ENCODE assay signal across 22 cellular contexts in the genomic region with DNA sequence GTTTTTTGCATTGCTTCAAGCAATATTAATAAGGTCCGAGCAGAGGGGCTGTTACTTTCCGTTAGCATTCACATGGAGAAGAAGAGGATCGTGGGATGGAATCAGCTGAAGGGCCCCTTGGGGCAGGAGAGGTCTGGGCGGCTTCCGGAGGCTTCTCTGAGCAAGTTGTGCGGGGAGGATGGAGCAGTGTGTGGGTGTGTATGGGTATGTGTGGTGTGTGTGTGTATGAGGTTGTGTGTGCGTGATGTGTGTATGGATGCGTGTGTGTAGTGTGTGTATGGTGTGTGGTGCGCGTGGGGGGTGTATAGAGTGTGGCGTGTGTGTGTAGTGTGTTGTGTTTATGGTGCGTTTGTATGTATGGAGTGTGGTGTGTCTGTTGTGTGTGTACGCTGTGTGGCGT. TPM values are rescaled to one million over a fixed set of nuclear protein-coding genes. Genes with fewer than 3 reads are reported as not detected.
DNase-seq lines count a peak whose midpoint lies in the region; ATAC-seq, FAIRE-seq and TF ChIP-seq lines count a peak whose summit lies in the region.
"Had no signal": no experiment of that assay in that cellular context is flagged by ENCODE, and none has a peak within 500 bp of the region (broad histone marks: within the 10 kb centered on the region; RNA-seq: fewer than 3 reads in every experiment).

No MANE protein-coding gene starts in this region.

- H3K36me3 ChIP-seq in SJCRH30 = no peaks in the 10 kb centered on the region
- H3K36me3 ChIP-seq: BLaER1 had no signal

- TF ChIP-seq CTCF in VCaP (conservative IDR thresholded peaks at IDR 0.05) = no peak
- no peak for TF ChIP-seq CTCF in glutamatergic neuron (IDR thresholded peaks at IDR 0.05; ENCODE audit: partially characterized antibody, unreplicated experiment)

- H3K4me1 ChIP-seq in SJCRH30 = no peaks in the 10 kb centered on the region

- no peak overlapping the region for H3K4me3 ChIP-seq in SJCRH30
- H3K4me3 ChIP-seq: BLaER1 had no signal

- no peak for ATAC-seq in GM21737 (IDR thresholded peaks at IDR 0.05; ENCODE audit: unreplicated experiment)
- ATAC-seq in GM19395 (IDR thresholded peaks at IDR 0.05; ENCODE audit: unreplicated experiment) = no peak
- ATAC-seq: HepG2 had no signal

- no peak overlapping the region for H3K4me3 Mint-ChIP-seq in glutamatergic neuron (ENCODE audit: unreplicated experiment)
- H3K4me3 Mint-ChIP-seq: CD8-positive, alpha-beta memory T cell had no signal

- peaks cover 2% of the 10 kb centered on the region for H3K4me1 Mint-ChIP-seq in glutamatergic neuron (ENCODE audit: low read depth, unreplicated experiment)
- H3K4me1 Mint-ChIP-seq: CD8-positive, alpha-beta memory T cell had no signal

- peak overlapping the region; percentile 73 for H3K27ac ChIP-seq in VCaP
- no peak overlapping the region for H3K27ac ChIP-seq in SJCRH30
- H3K27ac ChIP-seq: BLaER1, GM23248, KMS-11 had no signal

- no peak for DNase-seq in HTR-8/SVneo (ENCODE audit: insufficient read length, low spot score)
- DNase-seq in glutamatergic neuron = no peak
- no peak for DNase-seq in DMS114 treated with DMSO at 0.1 percent for 48 hours (lab: John Stamatoyannopoulos, UW; ENCODE audit: unreplicated experiment)
- no peak for DNase-seq in SJCRH30
- DNase-seq: ACHN; CD8-positive, alpha-beta memory T cell; COR-L47; DMS 273 treated with DMSO at 0.1 percent for 48 hours; HCEC 1CT had no signal

- FAIRE-seq in HTR-8/SVneo (lab: Jason Lieb, UNC) = peak; percentile 49
- FAIRE-seq: A204.1, G401.6, GM12892, GM18507, H54, HepG2 had no signal

- H3K9me3 Mint-ChIP-seq in glutamatergic neuron (ENCODE audit: unreplicated experiment) = peaks cover 12% of the 10 kb centered on the region

- peaks cover 11% of the 10 kb centered on the region for H3K27me3 Mint-ChIP-seq in glutamatergic neuron (ENCODE audit: unreplicated experiment)

- H3K27me3 ChIP-seq in SJCRH30 = no peaks in the 10 kb centered on the region

- no peaks in the 10 kb centered on the region for H3K9me3 ChIP-seq in SJCRH30 (replicated peaks)
- H3K9me3 ChIP-seq: BLaER1 had no signal

- H3K27ac Mint-ChIP-seq in glutamatergic neuron (ENCODE audit: unreplicated experiment) = peak overlapping the region; percentile 23
- H3K27ac Mint-ChIP-seq: CD8-positive, alpha-beta memory T cell had no signal

- peaks cover 16% of the 10 kb centered on the region for H3K36me3 Mint-ChIP-seq in glutamatergic neuron (ENCODE audit: unreplicated experiment)
- H3K36me3 Mint-ChIP-seq: CD8-positive, alpha-beta memory T cell had no signal

RNA-seq across cellular contexts. Expression of a gene that starts 25.8 kb away (rescaled TPM):
- total RNA-seq in glutamatergic neuron (ENCODE audit: unreplicated experiment) = 1.1 TPM
- 0.61 and 0.67 TPM in 2 replicates for total RNA-seq in SJCRH30 (2014; rRNA removed; shearing (Covaris generic))
- total RNA-seq: CD8-positive, alpha-beta memory T cell; HepG2; LHCN-M2 had no signal
